In the genomic region with DNA sequence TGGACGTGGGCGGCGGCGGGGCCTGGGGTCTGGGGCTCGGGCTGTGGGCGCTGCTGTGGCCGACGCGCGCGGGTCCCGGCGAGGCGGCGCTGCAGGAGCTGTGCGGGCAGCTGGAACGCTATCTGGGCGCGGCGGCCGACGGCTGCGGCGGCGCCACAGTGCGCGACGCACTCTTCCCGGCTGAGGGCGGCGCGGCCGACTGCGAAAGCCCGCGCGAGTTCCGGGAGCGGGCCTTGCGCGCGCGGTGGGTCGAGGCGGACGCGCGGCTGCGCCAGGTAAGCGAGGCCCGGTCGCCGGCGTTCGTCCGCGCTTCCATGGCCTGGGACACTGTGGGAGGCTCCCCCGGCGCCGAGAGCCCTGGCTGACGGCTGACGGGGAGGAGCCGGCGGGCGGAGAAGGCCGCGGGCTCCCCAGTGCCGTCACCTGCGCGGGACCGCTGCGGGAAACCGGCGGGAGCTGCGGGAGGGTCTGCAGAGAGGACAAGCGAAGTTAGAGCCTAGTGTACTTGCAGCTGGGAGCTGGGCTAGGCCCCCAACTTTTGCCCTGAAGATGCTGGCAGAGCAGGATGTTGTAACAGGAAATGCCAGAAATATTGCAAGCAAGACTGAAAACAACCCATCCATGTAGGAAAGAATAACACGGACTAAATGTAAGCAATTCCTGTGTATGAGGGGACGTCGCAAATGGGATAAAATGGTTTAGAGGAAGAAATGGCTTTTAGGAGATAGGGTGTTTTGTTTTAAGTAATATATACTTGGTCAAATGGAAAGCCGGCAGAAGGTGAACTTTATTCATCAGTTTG, we compare ENCODE assay signal across 1 cellular context.
TF ChIP-seq lines count a peak whose summit lies in the region.

No MANE protein-coding gene starts in this region.

TF ChIP-seq in HepG2, 621 proteins besides CTCF, POLR2A, EP300 and RAD21 (continued from another document and continues in another):
- TF ChIP-seq ASH2L (IDR thresholded peaks at IDR 0.05; ENCODE audit: insufficient read length, low read depth, low read length) (peak; percentile 75), AGO2 (optimal IDR thresholded peaks at IDR 0.05; ENCODE audit: low read depth, low read length) (peak; percentile 24), ZSCAN30 (CRISPR knock-in tag; IDR thresholded peaks at IDR 0.05) (no peak), ZNF724P (CRISPR knock-in tag; IDR thresholded peaks at IDR 0.05; ENCODE audit: borderline replicate concordance) (peak; percentile 17; the same call in 1 of the 2 replicates), GZF1 (CRISPR knock-in tag; IDR thresholded peaks at IDR 0.05) (no peak), ZNF629 (CRISPR knock-in tag; conservative IDR thresholded peaks at IDR 0.05) (no peak), ZNF329 (CRISPR knock-in tag; IDR thresholded peaks at IDR 0.05; ENCODE audit: low read depth) (0 out of 2 replicates have a peak, but pooled peaks have one; percentile 43), SOX6 (IDR thresholded peaks at IDR 0.05) (no peak), SOX6 (CRISPR knock-in tag; IDR thresholded peaks at IDR 0.05) (peak; percentile 31; the same call in 1 of the 2 replicates), ZNF274 (CRISPR knock-in tag; IDR thresholded peaks at IDR 0.05) (peak; percentile 23; the same call in 1 of the 2 replicates), RBFOX2 (IDR thresholded peaks at IDR 0.05; ENCODE audit: low read depth, low read length) (peak; percentile 15), SMAD1 (CRISPR knock-in tag; IDR thresholded peaks at IDR 0.05; ENCODE audit: borderline replicate concordance, low read depth) (no peak), ZMYM3 (CRISPR knock-in tag; IDR thresholded peaks at IDR 0.05) (no peak), ZNF776 (CRISPR knock-in tag; IDR thresholded peaks at IDR 0.05) (peak; percentile 8; the same call in 1 of the 2 replicates), TGIF2 (CRISPR knock-in tag; IDR thresholded peaks at IDR 0.05) (0 out of 2 replicates have a peak, but pooled peaks have one; percentile 33), ZFX (CRISPR knock-in tag; IDR thresholded peaks at IDR 0.05; ENCODE audit: low read depth) (peak; percentile 8; the same call in 1 of the 2 replicates), FOXA3 (CRISPR knock-in tag; IDR thresholded peaks at IDR 0.05) (no peak), ZC3H4 (CRISPR knock-in tag; IDR thresholded peaks at IDR 0.05; ENCODE audit: borderline replicate concordance) (no peak), FOXO1 (CRISPR knock-in tag; IDR thresholded peaks at IDR 0.05) (0 out of 2 replicates have a peak, but pooled peaks have one; percentile 9), YY1 (IDR thresholded peaks at IDR 0.05; ENCODE audit: insufficient read depth, insufficient replicate concordance, low read depth, low read length) (peak; percentile 24), YEATS4 (CRISPR knock-in tag; IDR thresholded peaks at IDR 0.05; ENCODE audit: borderline replicate concordance) (no peak; the same call in 1 of the 2 replicates), HDAC2 (CRISPR knock-in tag; IDR thresholded peaks at IDR 0.05) (0 out of 2 replicates have a peak, but pooled peaks have one; percentile 16), SALL1 (CRISPR knock-in tag; IDR thresholded peaks at IDR 0.05) (peak; percentile 35; the same call in 1 of the 2 replicates), ZFY (CRISPR knock-in tag; IDR thresholded peaks at IDR 0.05) (peak; percentile 80), ZNF17 (CRISPR knock-in tag; IDR thresholded peaks at IDR 0.05) (no peak)
- TF ChIP-seq, protein P1, sequence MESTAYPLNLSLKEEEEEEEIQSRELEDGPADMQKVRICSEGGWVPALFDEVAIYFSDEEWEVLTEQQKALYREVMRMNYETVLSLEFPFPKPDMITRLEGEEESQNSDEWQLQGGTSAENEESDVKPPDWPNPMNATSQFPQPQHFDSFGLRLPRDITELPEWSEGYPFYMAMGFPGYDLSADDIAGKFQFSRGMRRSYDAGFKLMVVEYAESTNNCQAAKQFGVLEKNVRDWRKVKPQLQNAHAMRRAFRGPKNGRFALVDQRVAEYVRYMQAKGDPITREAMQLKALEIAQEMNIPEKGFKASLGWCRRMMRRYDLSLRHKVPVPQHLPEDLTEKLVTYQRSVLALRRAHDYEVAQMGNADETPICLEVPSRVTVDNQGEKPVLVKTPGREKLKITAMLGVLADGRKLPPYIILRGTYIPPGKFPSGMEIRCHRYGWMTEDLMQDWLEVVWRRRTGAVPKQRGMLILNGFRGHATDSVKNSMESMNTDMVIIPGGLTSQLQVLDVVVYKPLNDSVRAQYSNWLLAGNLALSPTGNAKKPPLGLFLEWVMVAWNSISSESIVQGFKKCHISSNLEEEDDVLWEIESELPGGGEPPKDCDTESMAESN (CRISPR knock-in tag; conservative IDR thresholded peaks at IDR 0.05): peak; percentile 16; the same call in 1 of the 2 replicates
- TF ChIP-seq, protein P2, sequence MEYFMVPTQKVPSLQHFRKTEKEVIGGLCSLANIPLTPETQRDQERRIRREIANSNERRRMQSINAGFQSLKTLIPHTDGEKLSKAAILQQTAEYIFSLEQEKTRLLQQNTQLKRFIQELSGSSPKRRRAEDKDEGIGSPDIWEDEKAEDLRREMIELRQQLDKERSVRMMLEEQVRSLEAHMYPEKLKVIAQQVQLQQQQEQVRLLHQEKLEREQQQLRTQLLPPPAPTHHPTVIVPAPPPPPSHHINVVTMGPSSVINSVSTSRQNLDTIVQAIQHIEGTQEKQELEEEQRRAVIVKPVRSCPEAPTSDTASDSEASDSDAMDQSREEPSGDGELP (IDR thresholded peaks at IDR 0.05; ENCODE audit: borderline replicate concordance, low read depth): peak; percentile 24; the same call in 1 of the 2 replicates
- TF ChIP-seq, protein P3, sequence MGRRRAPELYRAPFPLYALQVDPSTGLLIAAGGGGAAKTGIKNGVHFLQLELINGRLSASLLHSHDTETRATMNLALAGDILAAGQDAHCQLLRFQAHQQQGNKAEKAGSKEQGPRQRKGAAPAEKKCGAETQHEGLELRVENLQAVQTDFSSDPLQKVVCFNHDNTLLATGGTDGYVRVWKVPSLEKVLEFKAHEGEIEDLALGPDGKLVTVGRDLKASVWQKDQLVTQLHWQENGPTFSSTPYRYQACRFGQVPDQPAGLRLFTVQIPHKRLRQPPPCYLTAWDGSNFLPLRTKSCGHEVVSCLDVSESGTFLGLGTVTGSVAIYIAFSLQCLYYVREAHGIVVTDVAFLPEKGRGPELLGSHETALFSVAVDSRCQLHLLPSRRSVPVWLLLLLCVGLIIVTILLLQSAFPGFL (CRISPR knock-in tag; IDR thresholded peaks at IDR 0.05): no peak
- TF ChIP-seq, protein P4, sequence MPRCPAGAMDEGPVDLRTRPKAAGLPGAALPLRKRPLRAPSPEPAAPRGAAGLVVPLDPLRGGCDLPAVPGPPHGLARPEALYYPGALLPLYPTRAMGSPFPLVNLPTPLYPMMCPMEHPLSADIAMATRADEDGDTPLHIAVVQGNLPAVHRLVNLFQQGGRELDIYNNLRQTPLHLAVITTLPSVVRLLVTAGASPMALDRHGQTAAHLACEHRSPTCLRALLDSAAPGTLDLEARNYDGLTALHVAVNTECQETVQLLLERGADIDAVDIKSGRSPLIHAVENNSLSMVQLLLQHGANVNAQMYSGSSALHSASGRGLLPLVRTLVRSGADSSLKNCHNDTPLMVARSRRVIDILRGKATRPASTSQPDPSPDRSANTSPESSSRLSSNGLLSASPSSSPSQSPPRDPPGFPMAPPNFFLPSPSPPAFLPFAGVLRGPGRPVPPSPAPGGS (CRISPR knock-in tag; IDR thresholded peaks at IDR 0.05): no peak
- TF ChIP-seq, protein P5, sequence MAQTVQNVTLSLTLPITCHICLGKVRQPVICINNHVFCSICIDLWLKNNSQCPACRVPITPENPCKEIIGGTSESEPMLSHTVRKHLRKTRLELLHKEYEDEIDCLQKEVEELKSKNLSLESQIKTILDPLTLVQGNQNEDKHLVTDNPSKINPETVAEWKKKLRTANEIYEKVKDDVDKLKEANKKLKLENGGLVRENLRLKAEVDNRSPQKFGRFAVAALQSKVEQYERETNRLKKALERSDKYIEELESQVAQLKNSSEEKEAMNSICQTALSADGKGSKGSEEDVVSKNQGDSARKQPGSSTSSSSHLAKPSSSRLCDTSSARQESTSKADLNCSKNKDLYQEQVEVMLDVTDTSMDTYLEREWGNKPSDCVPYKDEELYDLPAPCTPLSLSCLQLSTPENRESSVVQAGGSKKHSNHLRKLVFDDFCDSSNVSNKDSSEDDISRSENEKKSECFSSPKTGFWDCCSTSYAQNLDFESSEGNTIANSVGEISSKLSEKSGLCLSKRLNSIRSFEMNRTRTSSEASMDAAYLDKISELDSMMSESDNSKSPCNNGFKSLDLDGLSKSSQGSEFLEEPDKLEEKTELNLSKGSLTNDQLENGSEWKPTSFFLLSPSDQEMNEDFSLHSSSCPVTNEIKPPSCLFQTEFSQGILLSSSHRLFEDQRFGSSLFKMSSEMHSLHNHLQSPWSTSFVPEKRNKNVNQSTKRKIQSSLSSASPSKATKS (CRISPR knock-in tag; IDR thresholded peaks at IDR 0.05): no peak
- TF ChIP-seq, protein P6, sequence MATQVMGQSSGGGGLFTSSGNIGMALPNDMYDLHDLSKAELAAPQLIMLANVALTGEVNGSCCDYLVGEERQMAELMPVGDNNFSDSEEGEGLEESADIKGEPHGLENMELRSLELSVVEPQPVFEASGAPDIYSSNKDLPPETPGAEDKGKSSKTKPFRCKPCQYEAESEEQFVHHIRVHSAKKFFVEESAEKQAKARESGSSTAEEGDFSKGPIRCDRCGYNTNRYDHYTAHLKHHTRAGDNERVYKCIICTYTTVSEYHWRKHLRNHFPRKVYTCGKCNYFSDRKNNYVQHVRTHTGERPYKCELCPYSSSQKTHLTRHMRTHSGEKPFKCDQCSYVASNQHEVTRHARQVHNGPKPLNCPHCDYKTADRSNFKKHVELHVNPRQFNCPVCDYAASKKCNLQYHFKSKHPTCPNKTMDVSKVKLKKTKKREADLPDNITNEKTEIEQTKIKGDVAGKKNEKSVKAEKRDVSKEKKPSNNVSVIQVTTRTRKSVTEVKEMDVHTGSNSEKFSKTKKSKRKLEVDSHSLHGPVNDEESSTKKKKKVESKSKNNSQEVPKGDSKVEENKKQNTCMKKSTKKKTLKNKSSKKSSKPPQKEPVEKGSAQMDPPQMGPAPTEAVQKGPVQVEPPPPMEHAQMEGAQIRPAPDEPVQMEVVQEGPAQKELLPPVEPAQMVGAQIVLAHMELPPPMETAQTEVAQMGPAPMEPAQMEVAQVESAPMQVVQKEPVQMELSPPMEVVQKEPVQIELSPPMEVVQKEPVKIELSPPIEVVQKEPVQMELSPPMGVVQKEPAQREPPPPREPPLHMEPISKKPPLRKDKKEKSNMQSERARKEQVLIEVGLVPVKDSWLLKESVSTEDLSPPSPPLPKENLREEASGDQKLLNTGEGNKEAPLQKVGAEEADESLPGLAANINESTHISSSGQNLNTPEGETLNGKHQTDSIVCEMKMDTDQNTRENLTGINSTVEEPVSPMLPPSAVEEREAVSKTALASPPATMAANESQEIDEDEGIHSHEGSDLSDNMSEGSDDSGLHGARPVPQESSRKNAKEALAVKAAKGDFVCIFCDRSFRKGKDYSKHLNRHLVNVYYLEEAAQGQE (IDR thresholded peaks at IDR 0.05; ENCODE audit: borderline replicate concordance in 1 of 2, low read depth in 1 of 2, low read length in 2 of 2): no peak
- TF ChIP-seq, protein P7, sequence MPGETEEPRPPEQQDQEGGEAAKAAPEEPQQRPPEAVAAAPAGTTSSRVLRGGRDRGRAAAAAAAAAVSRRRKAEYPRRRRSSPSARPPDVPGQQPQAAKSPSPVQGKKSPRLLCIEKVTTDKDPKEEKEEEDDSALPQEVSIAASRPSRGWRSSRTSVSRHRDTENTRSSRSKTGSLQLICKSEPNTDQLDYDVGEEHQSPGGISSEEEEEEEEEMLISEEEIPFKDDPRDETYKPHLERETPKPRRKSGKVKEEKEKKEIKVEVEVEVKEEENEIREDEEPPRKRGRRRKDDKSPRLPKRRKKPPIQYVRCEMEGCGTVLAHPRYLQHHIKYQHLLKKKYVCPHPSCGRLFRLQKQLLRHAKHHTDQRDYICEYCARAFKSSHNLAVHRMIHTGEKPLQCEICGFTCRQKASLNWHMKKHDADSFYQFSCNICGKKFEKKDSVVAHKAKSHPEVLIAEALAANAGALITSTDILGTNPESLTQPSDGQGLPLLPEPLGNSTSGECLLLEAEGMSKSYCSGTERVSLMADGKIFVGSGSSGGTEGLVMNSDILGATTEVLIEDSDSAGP (CRISPR knock-in tag; IDR thresholded peaks at IDR 0.05; ENCODE audit: borderline replicate concordance): 0 out of 2 replicates have a peak, but pooled peaks have one; percentile 4
- TF ChIP-seq, protein P8, sequence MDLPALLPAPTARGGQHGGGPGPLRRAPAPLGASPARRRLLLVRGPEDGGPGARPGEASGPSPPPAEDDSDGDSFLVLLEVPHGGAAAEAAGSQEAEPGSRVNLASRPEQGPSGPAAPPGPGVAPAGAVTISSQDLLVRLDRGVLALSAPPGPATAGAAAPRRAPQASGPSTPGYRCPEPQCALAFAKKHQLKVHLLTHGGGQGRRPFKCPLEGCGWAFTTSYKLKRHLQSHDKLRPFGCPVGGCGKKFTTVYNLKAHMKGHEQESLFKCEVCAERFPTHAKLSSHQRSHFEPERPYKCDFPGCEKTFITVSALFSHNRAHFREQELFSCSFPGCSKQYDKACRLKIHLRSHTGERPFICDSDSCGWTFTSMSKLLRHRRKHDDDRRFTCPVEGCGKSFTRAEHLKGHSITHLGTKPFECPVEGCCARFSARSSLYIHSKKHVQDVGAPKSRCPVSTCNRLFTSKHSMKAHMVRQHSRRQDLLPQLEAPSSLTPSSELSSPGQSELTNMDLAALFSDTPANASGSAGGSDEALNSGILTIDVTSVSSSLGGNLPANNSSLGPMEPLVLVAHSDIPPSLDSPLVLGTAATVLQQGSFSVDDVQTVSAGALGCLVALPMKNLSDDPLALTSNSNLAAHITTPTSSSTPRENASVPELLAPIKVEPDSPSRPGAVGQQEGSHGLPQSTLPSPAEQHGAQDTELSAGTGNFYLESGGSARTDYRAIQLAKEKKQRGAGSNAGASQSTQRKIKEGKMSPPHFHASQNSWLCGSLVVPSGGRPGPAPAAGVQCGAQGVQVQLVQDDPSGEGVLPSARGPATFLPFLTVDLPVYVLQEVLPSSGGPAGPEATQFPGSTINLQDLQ (CRISPR knock-in tag; IDR thresholded peaks at IDR 0.05): no peak
- TF ChIP-seq, protein P9, sequence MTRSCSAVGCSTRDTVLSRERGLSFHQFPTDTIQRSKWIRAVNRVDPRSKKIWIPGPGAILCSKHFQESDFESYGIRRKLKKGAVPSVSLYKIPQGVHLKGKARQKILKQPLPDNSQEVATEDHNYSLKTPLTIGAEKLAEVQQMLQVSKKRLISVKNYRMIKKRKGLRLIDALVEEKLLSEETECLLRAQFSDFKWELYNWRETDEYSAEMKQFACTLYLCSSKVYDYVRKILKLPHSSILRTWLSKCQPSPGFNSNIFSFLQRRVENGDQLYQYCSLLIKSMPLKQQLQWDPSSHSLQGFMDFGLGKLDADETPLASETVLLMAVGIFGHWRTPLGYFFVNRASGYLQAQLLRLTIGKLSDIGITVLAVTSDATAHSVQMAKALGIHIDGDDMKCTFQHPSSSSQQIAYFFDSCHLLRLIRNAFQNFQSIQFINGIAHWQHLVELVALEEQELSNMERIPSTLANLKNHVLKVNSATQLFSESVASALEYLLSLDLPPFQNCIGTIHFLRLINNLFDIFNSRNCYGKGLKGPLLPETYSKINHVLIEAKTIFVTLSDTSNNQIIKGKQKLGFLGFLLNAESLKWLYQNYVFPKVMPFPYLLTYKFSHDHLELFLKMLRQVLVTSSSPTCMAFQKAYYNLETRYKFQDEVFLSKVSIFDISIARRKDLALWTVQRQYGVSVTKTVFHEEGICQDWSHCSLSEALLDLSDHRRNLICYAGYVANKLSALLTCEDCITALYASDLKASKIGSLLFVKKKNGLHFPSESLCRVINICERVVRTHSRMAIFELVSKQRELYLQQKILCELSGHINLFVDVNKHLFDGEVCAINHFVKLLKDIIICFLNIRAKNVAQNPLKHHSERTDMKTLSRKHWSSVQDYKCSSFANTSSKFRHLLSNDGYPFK (CRISPR knock-in tag; IDR thresholded peaks at IDR 0.05; ENCODE audit: borderline replicate concordance): no peak
- TF ChIP-seq, protein P10, sequence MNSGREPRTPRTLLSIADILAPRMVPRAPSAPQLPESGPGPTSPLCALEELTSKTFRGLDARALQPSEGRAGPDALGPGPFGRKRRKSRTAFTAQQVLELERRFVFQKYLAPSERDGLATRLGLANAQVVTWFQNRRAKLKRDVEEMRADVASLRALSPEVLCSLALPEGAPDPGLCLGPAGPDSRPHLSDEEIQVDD (CRISPR knock-in tag; IDR thresholded peaks at IDR 0.05; ENCODE audit: borderline replicate concordance): no peak
